ENCODE assay signal across 1 cellular context in the genomic region with DNA sequence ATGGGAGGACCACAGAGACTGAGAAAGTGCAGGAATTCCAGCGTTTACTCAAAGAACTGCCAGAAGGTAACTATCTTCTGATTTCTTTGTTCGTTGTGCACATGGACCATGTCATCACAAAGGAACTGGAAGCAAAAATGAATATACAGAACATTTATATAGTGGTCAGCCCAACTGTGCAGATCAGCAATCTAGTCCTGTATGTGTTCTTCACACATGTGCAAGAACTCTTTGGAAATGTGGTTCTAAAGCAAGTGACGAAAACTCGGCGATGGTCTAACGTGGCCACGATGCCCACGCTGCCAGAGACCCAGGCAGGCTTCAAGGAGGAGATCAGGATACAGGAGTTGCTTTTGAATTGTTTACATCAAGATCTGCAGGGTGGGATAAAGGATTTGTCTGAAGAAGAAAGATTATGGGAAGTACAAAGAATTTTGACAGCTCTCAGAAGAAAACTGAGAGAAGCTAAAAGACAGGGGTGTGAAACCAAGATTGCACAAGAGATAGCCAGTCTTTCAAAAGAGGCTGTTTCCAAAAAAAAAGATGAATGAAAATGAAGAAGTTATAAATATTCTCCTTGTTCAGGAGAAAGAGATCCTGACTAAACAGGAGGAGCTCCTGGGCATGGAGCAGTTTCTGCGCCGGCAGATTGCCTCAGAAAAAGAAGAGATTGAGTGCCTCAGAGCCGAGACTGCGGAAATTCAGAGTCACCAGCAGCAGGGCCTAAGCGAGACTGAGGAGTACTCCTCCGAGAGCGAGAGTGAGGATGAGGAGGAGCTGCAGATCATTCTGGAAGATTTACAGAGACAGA.
TF ChIP-seq lines count a peak whose summit lies in the region.

No MANE protein-coding gene starts in this region.

TF ChIP-seq in SK-N-SH treated with all-trans-retinoic acid at 6 μM for 48 hours, 23 proteins besides CTCF, POLR2A, EP300 and RAD21 (continued from another document):
- TF ChIP-seq, protein P1, sequence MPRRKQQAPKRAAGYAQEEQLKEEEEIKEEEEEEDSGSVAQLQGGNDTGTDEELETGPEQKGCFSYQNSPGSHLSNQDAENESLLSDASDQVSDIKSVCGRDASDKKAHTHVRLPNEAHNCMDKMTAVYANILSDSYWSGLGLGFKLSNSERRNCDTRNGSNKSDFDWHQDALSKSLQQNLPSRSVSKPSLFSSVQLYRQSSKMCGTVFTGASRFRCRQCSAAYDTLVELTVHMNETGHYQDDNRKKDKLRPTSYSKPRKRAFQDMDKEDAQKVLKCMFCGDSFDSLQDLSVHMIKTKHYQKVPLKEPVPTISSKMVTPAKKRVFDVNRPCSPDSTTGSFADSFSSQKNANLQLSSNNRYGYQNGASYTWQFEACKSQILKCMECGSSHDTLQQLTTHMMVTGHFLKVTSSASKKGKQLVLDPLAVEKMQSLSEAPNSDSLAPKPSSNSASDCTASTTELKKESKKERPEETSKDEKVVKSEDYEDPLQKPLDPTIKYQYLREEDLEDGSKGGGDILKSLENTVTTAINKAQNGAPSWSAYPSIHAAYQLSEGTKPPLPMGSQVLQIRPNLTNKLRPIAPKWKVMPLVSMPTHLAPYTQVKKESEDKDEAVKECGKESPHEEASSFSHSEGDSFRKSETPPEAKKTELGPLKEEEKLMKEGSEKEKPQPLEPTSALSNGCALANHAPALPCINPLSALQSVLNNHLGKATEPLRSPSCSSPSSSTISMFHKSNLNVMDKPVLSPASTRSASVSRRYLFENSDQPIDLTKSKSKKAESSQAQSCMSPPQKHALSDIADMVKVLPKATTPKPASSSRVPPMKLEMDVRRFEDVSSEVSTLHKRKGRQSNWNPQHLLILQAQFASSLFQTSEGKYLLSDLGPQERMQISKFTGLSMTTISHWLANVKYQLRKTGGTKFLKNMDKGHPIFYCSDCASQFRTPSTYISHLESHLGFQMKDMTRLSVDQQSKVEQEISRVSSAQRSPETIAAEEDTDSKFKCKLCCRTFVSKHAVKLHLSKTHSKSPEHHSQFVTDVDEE (CRISPR knock-in tag; IDR thresholded peaks at IDR 0.05): no peak
- TF ChIP-seq ARNTL (CRISPR knock-in tag; IDR thresholded peaks at IDR 0.05; ENCODE audit: borderline replicate concordance, low read depth) (no peak), ZC3H10 (CRISPR knock-in tag; IDR thresholded peaks at IDR 0.05) (no peak)
